Comparison of ENCODE assay signal across 14 cellular contexts in genomic region chr3:81395739-81396138, GRCh38.
A peak's percentile ranks its signal among the peaks of the same experiment; 100 is the strongest.
DNase-seq lines count a peak whose midpoint lies in the region; ATAC-seq, FAIRE-seq and TF ChIP-seq lines count a peak whose summit lies in the region.
"Had no signal": no experiment of that assay in that cellular context is flagged by ENCODE, and none has a peak within 500 bp of the region (broad histone marks: within the 10 kb centered on the region; RNA-seq: fewer than 3 reads in every experiment).

No MANE protein-coding gene starts in this region.

- H3K79me1 ChIP-seq in mesendoderm (ENCODE audit: low read length), result no peaks in the 10 kb centered on the region

- H3K56ac ChIP-seq in mesendoderm (ENCODE audit: low read length), result no peak overlapping the region

- H3K4me1 Mint-ChIP-seq in brain, result peaks cover 43% of the 10 kb centered on the region
- H3K4me1 Mint-ChIP-seq: activated CD8-positive, alpha-beta memory T cell treated with anti-CD3 and anti-CD28 coated beads, Interleukin-2, amount 10 ng/mL, durations not matched to agents 7 days and 5 days; activated naive CD4-positive, alpha-beta T cell treated with anti-CD3 and anti-CD28 coated beads, Interleukin-2, amount 10 ng/mL, durations not matched to agents 7 days and 5 days; nephron had no signal

- H3K4me3 Mint-ChIP-seq in brain, result no peak overlapping the region
- H3K4me3 Mint-ChIP-seq: activated CD8-positive, alpha-beta memory T cell treated with anti-CD3 and anti-CD28 coated beads, Interleukin-2, amount 10 ng/mL, durations not matched to agents 7 days and 5 days; activated naive CD4-positive, alpha-beta T cell treated with anti-CD3 and anti-CD28 coated beads, Interleukin-2, amount 10 ng/mL, durations not matched to agents 7 days and 5 days; nephron; stimulated activated naive CD8-positive, alpha-beta T cell treated with anti-CD3 and anti-CD28 coated beads, Interleukin-15, Interleukin-2, amounts not matched to agents 100 ng/mL and 50 ng/mL, for 24 hours had no signal

- H3K4me2 ChIP-seq in mesendoderm (ENCODE audit: low read length), result no peak overlapping the region

- peaks cover 6% of the 10 kb centered on the region for H3K27me3 Mint-ChIP-seq in brain
- H3K27me3 Mint-ChIP-seq: activated CD8-positive, alpha-beta memory T cell treated with anti-CD3 and anti-CD28 coated beads, Interleukin-2, amount 10 ng/mL, durations not matched to agents 7 days and 5 days; activated naive CD4-positive, alpha-beta T cell treated with anti-CD3 and anti-CD28 coated beads, Interleukin-2, amount 10 ng/mL, durations not matched to agents 7 days and 5 days; stimulated activated naive CD8-positive, alpha-beta T cell treated with anti-CD3 and anti-CD28 coated beads, Interleukin-15, Interleukin-2, amounts not matched to agents 100 ng/mL and 50 ng/mL, for 24 hours had no signal

- H3K4ac ChIP-seq in mesendoderm (ENCODE audit: low read depth, low read length), result no peak overlapping the region

- H3K36me3 Mint-ChIP-seq in brain, result no peaks in the 10 kb centered on the region
- H3K36me3 Mint-ChIP-seq: activated CD8-positive, alpha-beta memory T cell treated with anti-CD3 and anti-CD28 coated beads, Interleukin-2, amount 10 ng/mL, durations not matched to agents 7 days and 5 days; activated naive CD4-positive, alpha-beta T cell treated with anti-CD3 and anti-CD28 coated beads, Interleukin-2, amount 10 ng/mL, durations not matched to agents 7 days and 5 days had no signal

- H3K27ac ChIP-seq in mesendoderm (ENCODE audit: low read depth, low read length), result no peak overlapping the region

- H3K27me3 ChIP-seq in mesendoderm (ENCODE audit: insufficient read depth, low read length, poor library complexity), result no peaks in the 10 kb centered on the region

- H2BK15ac ChIP-seq in mesendoderm (replicated peaks; ENCODE audit: low read depth), result no peak overlapping the region

- no peak overlapping the region for H4K5ac ChIP-seq in mesendoderm (ENCODE audit: low read length)

- no peaks in the 10 kb centered on the region for H3K4me1 ChIP-seq in mesendoderm (ENCODE audit: control insufficient read depth, low read depth, low read length)

- H4K8ac ChIP-seq in mesendoderm (ENCODE audit: low read depth, low read length), result no peak overlapping the region

- H3K9me3 Mint-ChIP-seq in brain, result peaks cover 0 to 7% (median 0%) of the 10 kb centered on the region in 5 experiments
- H3K9me3 Mint-ChIP-seq: nephron; stimulated activated naive CD8-positive, alpha-beta T cell treated with anti-CD3 and anti-CD28 coated beads, Interleukin-15, Interleukin-2, amounts not matched to agents 100 ng/mL and 50 ng/mL, for 24 hours had no signal

- H3K9ac ChIP-seq in mesendoderm (ENCODE audit: low read length), result no peak overlapping the region

- DNase-seq in GM12865 (ENCODE audit: low read depth) (peak; percentile 18), NCI-H446 (lab: John Stamatoyannopoulos, UW) (peak; percentile 15 to 64), mesendoderm (peak; percentile 27), superior temporal gyrus (ENCODE audit: extremely low spot score) (no peak), GM19239 (ENCODE audit: insufficient read length, low spot score) (no peak), NCI-H1930 (lab: John Stamatoyannopoulos, UW) (no peak)
- DNase-seq: activated CD8-positive, alpha-beta memory T cell treated with anti-CD3 and anti-CD28 coated beads, Interleukin-2, amount 10 ng/mL, durations not matched to agents 7 days and 5 days; activated naive CD4-positive, alpha-beta T cell treated with anti-CD3 and anti-CD28 coated beads, Interleukin-2, amount 10 ng/mL, durations not matched to agents 7 days and 5 days; SIG-M5 had no signal

- WGBS in mesendoderm (ENCODE audit: extremely low coverage, insufficient coverage, low lambda C conversion rate), result no CpG with 5 or more reads among the region's 5 CpGs

- no peaks in the 10 kb centered on the region for H3K36me3 ChIP-seq in mesendoderm (ENCODE audit: control insufficient read depth, insufficient read depth, low read length)

- no peak overlapping the region for H2AK5ac ChIP-seq in mesendoderm (ENCODE audit: low read length)

- no peak for ATAC-seq in GM21786 (IDR thresholded peaks at IDR 0.05; ENCODE audit: unreplicated experiment)
- ATAC-seq: activated CD8-positive, alpha-beta memory T cell treated with anti-CD3 and anti-CD28 coated beads, Interleukin-2, amount 10 ng/mL, durations not matched to agents 7 days and 5 days had no signal

- no peak overlapping the region for H3K4me3 ChIP-seq in GM12865 (ENCODE audit: low read depth, low read length)
- H3K4me3 ChIP-seq in mesendoderm (ENCODE audit: low read length), result no peak overlapping the region

- H3K79me2 ChIP-seq in mesendoderm (ENCODE audit: control insufficient read depth, insufficient read depth, low read length), result no peaks in the 10 kb centered on the region

- no peak overlapping the region for H2BK5ac ChIP-seq in mesendoderm (ENCODE audit: low read length)

- FAIRE-seq in GM19239 (lab: Jason Lieb, UNC), result no peak
- FAIRE-seq: HTR-8/SVneo had no signal

- H2BK120ac ChIP-seq in mesendoderm (ENCODE audit: low read depth, low read length), result no peak overlapping the region

- TF ChIP-seq CTCF in GM12865 (IDR thresholded peaks at IDR 0.05; ENCODE audit: insufficient read depth, low read depth, low read length, missing control alignments) (no peak), brain (conservative IDR thresholded peaks at IDR 0.05) (peak in 1 of 2 experiments; percentile 25)

- peak overlapping the region; percentile 47 to 89 (median 54) for H3K27ac Mint-ChIP-seq in brain
- H3K27ac Mint-ChIP-seq: activated CD8-positive, alpha-beta memory T cell treated with anti-CD3 and anti-CD28 coated beads, Interleukin-2, amount 10 ng/mL, durations not matched to agents 7 days and 5 days; activated naive CD4-positive, alpha-beta T cell treated with anti-CD3 and anti-CD28 coated beads, Interleukin-2, amount 10 ng/mL, durations not matched to agents 7 days and 5 days; nephron; stimulated activated naive CD8-positive, alpha-beta T cell treated with anti-CD3 and anti-CD28 coated beads, Interleukin-15, Interleukin-2, amounts not matched to agents 100 ng/mL and 50 ng/mL, for 24 hours had no signal

- H3K18ac ChIP-seq in mesendoderm (ENCODE audit: low read length), result no peak overlapping the region

- H3K23ac ChIP-seq in mesendoderm (ENCODE audit: low read length), result no peak overlapping the region

Comparison
In these comparisons a context has a peak if more than half of its experiments do, and no peak if none do; other contexts are left out.
1. DNase-seq: peak in GM12865 (single experiment), NCI-H446 (2 of 2) and mesendoderm (single experiment); none in superior temporal gyrus (single experiment), GM19239 (single experiment) and NCI-H1930 (0 of 2).